34 cellular contexts compared by ENCODE assay signal in the genomic region with DNA sequence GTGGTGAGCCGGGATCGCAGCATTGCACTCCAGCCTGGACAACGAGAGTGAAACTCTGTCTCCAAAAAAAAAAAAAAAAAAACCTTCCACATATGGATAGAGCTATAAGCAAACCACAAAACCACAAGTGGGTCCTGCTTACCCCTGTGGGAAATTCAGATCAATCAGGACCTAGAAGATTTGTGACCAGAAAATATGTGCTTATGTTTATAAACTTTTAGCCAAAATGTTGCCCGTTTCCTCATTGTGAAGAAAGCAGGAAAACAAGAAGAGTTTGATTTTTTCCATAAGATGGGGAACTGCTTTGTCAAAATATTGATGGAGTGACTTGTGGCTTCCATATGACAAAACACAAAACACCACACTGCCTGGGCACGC. TPM values are rescaled to one million over a fixed set of nuclear protein-coding genes. Genes with fewer than 3 reads are reported as not detected.
"Had no signal": no experiment of that assay in that cellular context is flagged by ENCODE, and none has a peak within 500 bp of the region (broad histone marks: within the 10 kb centered on the region; RNA-seq: fewer than 3 reads in every experiment).

No MANE protein-coding gene starts in this region.

- FAIRE-seq: endothelial cell of umbilical vein, urothelium cell line had no signal

- ATAC-seq: foreskin keratinocyte; heart right ventricle; left colon; lower lobe of right lung; natural killer cell; psoas muscle; right cardiac atrium; stimulated activated memory B cell treated with anti-CD40 and anti-IgM and Interleukin-4, amounts not matched to agents 10 μg/mL and 1 μg/mL and 100 μg/mL, for 72 hours; stimulated activated naive CD8-positive, alpha-beta T cell treated with anti-CD3 and anti-CD28 coated beads, Interleukin-15, Interleukin-2, amounts not matched to agents 100 U/mL and 50 U/mL, for 24 hours had no signal

- H3K27ac ChIP-seq: coronary artery, esophagus muscularis mucosa, foreskin keratinocyte, heart right ventricle, left ventricle myocardium inferior, lower lobe of right lung, neutrophil, psoas muscle, skin epidermis, spleen, thoracic aorta, tibial nerve, upper lobe of left lung had no signal

- H3K27me3 ChIP-seq: esophagus muscularis mucosa, foreskin keratinocyte, spleen, tibial nerve, upper lobe of left lung had no signal

- H3K4me3 ChIP-seq: coronary artery, esophagus muscularis mucosa, heart right ventricle, left ventricle myocardium inferior, lower lobe of right lung, psoas muscle, skin epidermis, spleen, thoracic aorta, tibial nerve, upper lobe of left lung had no signal

- H3K36me3 ChIP-seq: esophagus muscularis mucosa, heart right ventricle, left ventricle myocardium inferior, lower lobe of right lung, neutrophil, spleen, thoracic aorta, tibial nerve, upper lobe of left lung had no signal

- DNase-seq: dermis blood vessel endothelial cell; effector memory CD4-positive, alpha-beta T cell; foreskin keratinocyte; glutamatergic neuron; heart right ventricle; hypothalamus; immature natural killer cell; kidney glomerular epithelial cell; left colon; left ventricle myocardium inferior; lower lobe of right lung; natural killer cell; psoas muscle; right cardiac atrium; spleen; stimulated activated CD4-positive, alpha-beta T cell treated with anti-CD3 and anti-CD28 coated beads, Interleukin-4, amount 100 ng/mL, for 4 hours; stimulated activated naive CD8-positive, alpha-beta T cell treated with anti-CD3 and anti-CD28 coated beads, Interleukin-15, Interleukin-2, amounts not matched to agents 100 U/mL and 50 U/mL, for 24 hours; upper lobe of left lung had no signal

- H3K9me3 ChIP-seq: esophagus muscularis mucosa, heart right ventricle, left ventricle myocardium inferior, lower lobe of right lung, neutrophil, psoas muscle, spleen, thoracic aorta, tibial nerve, upper lobe of left lung had no signal

RNA-seq across cellular contexts. Expression of a gene that starts 50.3 kb away (rescaled TPM):
- total RNA-seq: dermis blood vessel endothelial cell, endothelial cell of umbilical vein, epithelial cell of proximal tubule, esophagus muscularis mucosa, fibroblast of lung, foreskin keratinocyte, heart right ventricle, left colon, left ventricle myocardium inferior, lower lobe of right lung, mesenteric fat pad, myocyte, osteoblast, psoas muscle, renal cortical epithelial cell, right cardiac atrium, thoracic aorta, tibial nerve, upper lobe of left lung had no signal
- polyA plus RNA-seq: endothelial cell of umbilical vein, fibroblast of lung, foreskin keratinocyte, heart right ventricle, neural cell, psoas muscle, right cardiac atrium had no signal
